ENCODE assay signal across 8 cellular contexts in genomic region chr22:29837780-29838598, GRCh38. TPM values are rescaled to one million over a fixed set of nuclear protein-coding genes. Genes with fewer than 3 reads are reported as not detected.
A peak's percentile ranks its signal among the peaks of the same experiment; 100 is the strongest.
DNase-seq lines count a peak whose midpoint lies in the region; ATAC-seq, FAIRE-seq and TF ChIP-seq lines count a peak whose summit lies in the region.

ASCC2 (minus strand) TSS chr22:29838274; CDS start chr22:29832325, 5,949 bp downstream.

- H3K9me3 ChIP-seq in keratinocyte (ENCODE audit: control insufficient read depth, low read depth, low read length), result no peaks in the 10 kb centered on the region

- peak within 1 kb of the TSS; percentile 94 to 96 (median 94) for H3K4me3 ChIP-seq in keratinocyte (ENCODE audit: control insufficient read depth in 2 of 3, extremely low read depth in 1 of 3, insufficient read depth in 2 of 3, low read depth in 1 of 3, low read length in 3 of 3)

- H3K79me2 ChIP-seq in keratinocyte (ENCODE audit: control insufficient read depth, insufficient read depth, low read length), result peaks cover 24% of the 10 kb centered on the region

- H3K9ac ChIP-seq in keratinocyte (ENCODE audit: control insufficient read depth, extremely low read depth, insufficient read depth, low read length), result peak within 1 kb of the TSS; percentile 82

- peak; percentile 23 for TF ChIP-seq CTCF in chondrocyte (IDR thresholded peaks at IDR 0.05)
- TF ChIP-seq CTCF in keratinocyte (optimal IDR thresholded peaks at IDR 0.05 in 1 of 3, IDR thresholded peaks at IDR 0.05 in 1 of 3, conservative IDR thresholded peaks at IDR 0.05 in 1 of 3; ENCODE audit: extremely low read depth in 1 of 3, insufficient read depth in 2 of 3, low read length in 3 of 3), result no peak

- peaks cover 4% of the 10 kb centered on the region for H3K36me3 Mint-ChIP-seq in chondrocyte (ENCODE audit: low read depth)

- peaks cover 4 to 5% of the 10 kb centered on the region in 2 experiments for H3K36me3 ChIP-seq in keratinocyte (ENCODE audit: control insufficient read depth in 2 of 2, extremely low read depth in 1 of 2, insufficient read depth in 2 of 2, low read length in 2 of 2)

- H3K4me3 Mint-ChIP-seq in chondrocyte (ENCODE audit: unreplicated experiment), result peak within 1 kb of the TSS; percentile 80

- peaks cover 26% of the 10 kb centered on the region for H3K4me1 ChIP-seq in keratinocyte (ENCODE audit: control insufficient read depth, extremely low read depth, insufficient read depth, low read length)

- peak; percentile 88 for TF ChIP-seq POLR2A in GM19099 (IDR thresholded peaks at IDR 0.05; ENCODE audit: extremely low read depth, insufficient read length, low read depth)

- H3K9me3 Mint-ChIP-seq in chondrocyte (ENCODE audit: low read depth), result no peaks in the 10 kb centered on the region

- peak; percentile 88 for FAIRE-seq in keratinocyte (lab: Jason Lieb, UNC)

- H3K9me1 ChIP-seq in keratinocyte (ENCODE audit: control insufficient read depth, extremely low read depth, insufficient read depth, low read length), result no peaks in the 10 kb centered on the region

- H2AFZ ChIP-seq in keratinocyte (ENCODE audit: control insufficient read depth, low read length), result peak within 1 kb of the TSS; percentile 87

- no peaks in the 10 kb centered on the region for H3K27me3 Mint-ChIP-seq in chondrocyte (ENCODE audit: low read depth)

- ATAC-seq in HG03432 (IDR thresholded peaks at IDR 0.05; ENCODE audit: unreplicated experiment), result peak; percentile 94

- H4K20me1 ChIP-seq in keratinocyte (ENCODE audit: control insufficient read depth, extremely low read depth, insufficient read depth, low read length), result no peaks in the 10 kb centered on the region

- H3K4me1 Mint-ChIP-seq in chondrocyte (ENCODE audit: low read depth), result peaks cover 43% of the 10 kb centered on the region

- H3K27me3 ChIP-seq in keratinocyte (ENCODE audit: control insufficient read depth, extremely low read depth, insufficient read depth, low read length), result no peaks in the 10 kb centered on the region

- DNase-seq in AG20443 (ENCODE audit: low spot score) (peak; percentile 99), NCI-H510A (lab: John Stamatoyannopoulos, UW) (peak; percentile 93), chondrocyte (ENCODE audit: low spot score) (peak; percentile 99), keratinocyte (ENCODE audit: low read depth, low spot score) (peak; percentile 90)
- DNase-seq in activated CD4-positive, alpha-beta T cell treated with anti-CD3 and anti-CD28 coated beads for 24 hours (ENCODE audit: low read depth in 2 of 2), result peak; percentile 99 to 100
- DNase-seq in stimulated activated CD4-positive, alpha-beta T cell treated with anti-CD3 and anti-CD28 coated beads, Interleukin-15, amount 100 ng/mL, for 1 hour (ENCODE audit: low read depth in 1 of 2, low spot score in 1 of 2), result peak; percentile 96 to 99

- peak within 1 kb of the TSS; percentile 84 for H3K27ac Mint-ChIP-seq in chondrocyte (ENCODE audit: unreplicated experiment)

- dilution Hi-C loops in keratinocyte (cut with MboI; ENCODE audit: extremely low pct_ligation_motif_present, low sequenced_read_pairs), result no loop called here

- peak within 1 kb of the TSS; percentile 81 for H3K27ac ChIP-seq in keratinocyte (ENCODE audit: control insufficient read depth, insufficient read depth, low read length)

- H3K4me2 ChIP-seq in keratinocyte (ENCODE audit: control insufficient read depth, extremely low read depth, insufficient read depth, low read depth, low read length), result peak within 1 kb of the TSS; percentile 95

RNA-seq across cellular contexts. Expression of gene ASCC2, which starts in this region (rescaled TPM):
- total RNA-seq in chondrocyte, result 43.2 to 65.8 TPM (median 44.2 TPM) in 3 replicates
- polyA plus RNA-seq in keratinocyte, result 50.7 to 53.0 TPM (median 51.3 TPM) in 3 replicates
- polyA plus RNA-seq in keratinocyte (2011; ENCODE audit: low read depth), result 88.8 TPM
- 60.0 and 60.8 TPM in 2 replicates for polyA plus RNA-seq in keratinocyte (2011; cell fraction: cytosol; rRNA removed)
- 91.2 and 115 TPM in 2 replicates for polyA plus RNA-seq in keratinocyte (2011; cell fraction: nucleus; rRNA removed)
- 36.8 and 53.9 TPM in 2 replicates for polyA plus RNA-seq in keratinocyte (2012; ENCODE audit: low replicate concordance)
- 52.9 to 126 TPM (median 64.0 TPM) in 3 replicates for polyA minus RNA-seq in keratinocyte
- 48.3 TPM for polyA minus RNA-seq in keratinocyte (2011; cell fraction: cytosol; rRNA and poly(A)+ RNA removed)
- 37.4 and 55.6 TPM in 2 replicates for polyA minus RNA-seq in keratinocyte (2011; cell fraction: nucleus; rRNA and poly(A)+ RNA removed)

Comparison
In these comparisons a context has a peak if more than half of its experiments do, and no peak if none do; other contexts are left out.
1. Peak in every context shown above with its lines: DNase-seq, ATAC-seq, H3K4me3 ChIP-seq and H3K27ac ChIP-seq.